In genomic region chr3:976021-976420, GRCh38 we compare ENCODE assay signal across 21 cellular contexts.
"Had no signal": no experiment of that assay in that cellular context is flagged by ENCODE, and none has a peak within 500 bp of the region (broad histone marks: within the 10 kb centered on the region; RNA-seq: fewer than 3 reads in every experiment).

No MANE protein-coding gene starts in this region.

- DNase-seq: esophagus squamous epithelium; gastrocnemius medialis; immature natural killer cell; left cardiac atrium; left ventricle myocardium inferior; lower lobe of right lung; mesenchymal stem cell; naive B cell; occipital lobe; pancreas; retina; right lobe of liver; stimulated activated CD4-positive, alpha-beta T cell treated with anti-CD3 and anti-CD28 coated beads, Interleukin-4, amount 100 ng/mL, for 24 hours; tibial artery; upper lobe of left lung; uterus had no signal

- H3K36me3 ChIP-seq: esophagus squamous epithelium, gastrocnemius medialis, left ventricle myocardium inferior, lower lobe of right lung, pancreas, prostate gland, right lobe of liver, tibial artery, upper lobe of left lung, uterus had no signal

- H3K27me3 ChIP-seq: esophagus squamous epithelium, gastrocnemius medialis, pancreas, right lobe of liver, tibial artery, upper lobe of left lung, uterus had no signal

- H3K4me3 ChIP-seq: esophagus squamous epithelium, gastrocnemius medialis, left ventricle myocardium inferior, lower lobe of right lung, pancreas, prostate gland, right lobe of liver, tibial artery, upper lobe of left lung, uterus had no signal

- H3K27ac Mint-ChIP-seq: dendritic cell treated with granulocyte-macrophage colony-stimulating factor and Interleukin-4, amounts not matched to agents 40 ng/mL and 50 ng/mL, for 4 days; immature natural killer cell; naive B cell; nephron; stimulated activated memory B cell treated with anti-CD40 and anti-IgM and Interleukin-4, amounts not matched to agents 10 μg/mL and 1 μg/mL and 100 μg/mL, for 72 hours; stimulated activated naive CD8-positive, alpha-beta T cell treated with anti-CD3 and anti-CD28 coated beads, Interleukin-15, Interleukin-2, amounts not matched to agents 100 ng/mL and 50 ng/mL, for 24 hours had no signal

- H3K27ac ChIP-seq: esophagus squamous epithelium, gastrocnemius medialis, left ventricle myocardium inferior, lower lobe of right lung, pancreas, prostate gland, right lobe of liver, tibial artery, upper lobe of left lung, uterus had no signal

- H3K4me1 ChIP-seq: esophagus squamous epithelium, gastrocnemius medialis, left ventricle myocardium inferior, lower lobe of right lung, pancreas, prostate gland, right lobe of liver, tibial artery, upper lobe of left lung, uterus had no signal

- H3K27me3 Mint-ChIP-seq: dendritic cell treated with granulocyte-macrophage colony-stimulating factor and Interleukin-4, amounts not matched to agents 40 ng/mL and 50 ng/mL, for 4 days; naive B cell; stimulated activated memory B cell treated with anti-CD40 and anti-IgM and Interleukin-4, amounts not matched to agents 10 μg/mL and 1 μg/mL and 100 μg/mL, for 72 hours; stimulated activated naive CD8-positive, alpha-beta T cell treated with anti-CD3 and anti-CD28 coated beads, Interleukin-15, Interleukin-2, amounts not matched to agents 100 ng/mL and 50 ng/mL, for 24 hours had no signal

- H3K9me3 ChIP-seq: gastrocnemius medialis, pancreas, right lobe of liver, uterus had no signal

- H3K4me3 Mint-ChIP-seq: dendritic cell treated with granulocyte-macrophage colony-stimulating factor and Interleukin-4, amounts not matched to agents 40 ng/mL and 50 ng/mL, for 4 days; immature natural killer cell; naive B cell; nephron; stimulated activated memory B cell treated with anti-CD40 and anti-IgM and Interleukin-4, amounts not matched to agents 10 μg/mL and 1 μg/mL and 100 μg/mL, for 72 hours; stimulated activated naive CD8-positive, alpha-beta T cell treated with anti-CD3 and anti-CD28 coated beads, Interleukin-15, Interleukin-2, amounts not matched to agents 100 ng/mL and 50 ng/mL, for 24 hours had no signal

- H3K36me3 Mint-ChIP-seq: immature natural killer cell; naive B cell; stimulated activated memory B cell treated with anti-CD40 and anti-IgM and Interleukin-4, amounts not matched to agents 10 μg/mL and 1 μg/mL and 100 μg/mL, for 72 hours had no signal

- H3K4me1 Mint-ChIP-seq: immature natural killer cell; naive B cell; nephron; stimulated activated memory B cell treated with anti-CD40 and anti-IgM and Interleukin-4, amounts not matched to agents 10 μg/mL and 1 μg/mL and 100 μg/mL, for 72 hours had no signal

- ATAC-seq: gastrocnemius medialis; left cardiac atrium; lower lobe of right lung; pancreas; right lobe of liver; stimulated activated memory B cell treated with anti-CD40 and anti-IgM and Interleukin-4, amounts not matched to agents 10 μg/mL and 1 μg/mL and 100 μg/mL, for 72 hours had no signal
